18 cellular contexts compared by ENCODE assay signal in genomic region chr22:40444483-40444787, GRCh38.
DNase-seq lines count a peak whose midpoint lies in the region; ATAC-seq and TF ChIP-seq lines count a peak whose summit lies in the region.
"Had no signal": no experiment of that assay in that cellular context is flagged by ENCODE, and none has a peak within 500 bp of the region (broad histone marks: within the 10 kb centered on the region; RNA-seq: fewer than 3 reads in every experiment).

No MANE protein-coding gene starts in this region.

- H3K36me3 ChIP-seq in Karpas-422 (ENCODE audit: insufficient read depth, low read length), result peaks cover 10% of the 10 kb centered on the region
- H3K36me3 ChIP-seq: SJCRH30 had no signal

- peak overlapping the region; percentile 16; the same call in 1 of the 2 replicates for H3K27ac ChIP-seq in Karpas-422 (ENCODE audit: low read length)
- H3K27ac ChIP-seq: 22Rv1, SJCRH30 had no signal

- peaks cover 24% of the 10 kb centered on the region for H3K36me3 Mint-ChIP-seq in memory B cell

- H3K4me1 ChIP-seq in Karpas-422 (ENCODE audit: low read length), result peaks cover 51% of the 10 kb centered on the region

- no peak overlapping the region for H3K4me2 ChIP-seq in Karpas-422 (ENCODE audit: low read depth, low read length, poor library complexity, severe bottlenecking)

- 0 out of 2 replicates have a peak, but pooled peaks cover 3% of the 10 kb centered on the region for H4K20me1 ChIP-seq in Karpas-422 (ENCODE audit: insufficient read depth, low read depth, low read length)

- peaks cover 96% of the 10 kb centered on the region for H3K79me2 ChIP-seq in Karpas-422 (ENCODE audit: low read length)

- H3K27me3 Mint-ChIP-seq in memory B cell, result no peaks in the 10 kb centered on the region

- no peaks in the 10 kb centered on the region for H3K27me3 ChIP-seq in Karpas-422 (ENCODE audit: low read length)
- H3K27me3 ChIP-seq: SJCRH30 had no signal

- no peaks in the 10 kb centered on the region for H3K9me3 ChIP-seq in Karpas-422 (ENCODE audit: low read length)
- H3K9me3 ChIP-seq: SJCRH30 had no signal

- no peak overlapping the region for H3K4me3 Mint-ChIP-seq in memory B cell

- H2AFZ ChIP-seq in Karpas-422 (ENCODE audit: low read length), result no peak overlapping the region

- H3K4me3 ChIP-seq in Karpas-422 (ENCODE audit: low read length), result no peak overlapping the region
- H3K4me3 ChIP-seq: SJCRH30 had no signal

- CTCF ChIA-PET in GM10248 (lab: Yijun Ruan, JAX), result interaction anchor here (1.6 to 2.6 kb wide), 2 partner anchors 8 to 201 kb away, joined by 6 to 19 read pairs; no protein-coding TSS in a partner anchor

- no peak overlapping the region for H3K9ac ChIP-seq in Karpas-422 (ENCODE audit: low read length)

- H3K27ac Mint-ChIP-seq in memory B cell, result peak overlapping the region; percentile 22

- no peaks in the 10 kb centered on the region for H3K9me3 Mint-ChIP-seq in memory B cell

- no peak for ATAC-seq in memory B cell (ENCODE audit: low read depth)
- ATAC-seq: PC-3 had no signal

- H3K9me2 ChIP-seq in Karpas-422 (replicated peaks; ENCODE audit: insufficient read depth, low read length), result no peaks in the 10 kb centered on the region

- POLR2A ChIA-PET in GM10248 (lab: Yijun Ruan, JAX), result no interaction called here

- H3K4me1 Mint-ChIP-seq in memory B cell, result peaks cover 44% of the 10 kb centered on the region

- TF ChIP-seq CTCF in GM10248 (IDR thresholded peaks at IDR 0.05; ENCODE audit: control extremely low read depth, extremely low read depth, low read depth, missing control alignments), result no peak

- DNase-seq in NOMO-1 treated with DMSO at 0.1 percent for 48 hours (lab: John Stamatoyannopoulos, UW; ENCODE audit: unreplicated experiment) (peak; percentile 53), NOMO-1 (lab: John Stamatoyannopoulos, UW; ENCODE audit: unreplicated experiment in 2 of 2) (no peak), CD1c-positive myeloid dendritic cell (ENCODE audit: extremely low spot score) (peak; percentile 45), Karpas-422 (no peak), memory B cell (ENCODE audit: low spot score in 2 of 2) (no peak), RKO (ENCODE audit: low spot score) (no peak), GM10248 (ENCODE audit: extremely low spot score) (no peak)
- no peak for DNase-seq in activated CD8-positive, alpha-beta memory T cell treated with anti-CD3 and anti-CD28 coated beads for 24 hours
- DNase-seq: COR-L47, H7, MV-4-11, NCI-H1417 treated with DMSO at 0.1 percent for 48 hours, NCI-H2029, NCI-H2171 treated with DMSO at 0.1 percent for 48 hours, NCI-H446 treated with DMSO at 0.1 percent for 48 hours, PC-3, SJCRH30 had no signal

Comparison
In these comparisons a context has a peak if more than half of its experiments do, and no peak if none do; other contexts are left out.
1. DNase-seq: peak in NOMO-1 treated with DMSO at 0.1 percent for 48 hours (single experiment) and CD1c-positive myeloid dendritic cell (single experiment); none in NOMO-1 (0 of 2), Karpas-422 (single experiment), memory B cell (0 of 2), RKO (single experiment), GM10248 (single experiment) and activated CD8-positive, alpha-beta memory T cell treated with anti-CD3 and anti-CD28 coated beads for 24 hours (single experiment).